8 cellular contexts compared by ENCODE assay signal in the genomic region with DNA sequence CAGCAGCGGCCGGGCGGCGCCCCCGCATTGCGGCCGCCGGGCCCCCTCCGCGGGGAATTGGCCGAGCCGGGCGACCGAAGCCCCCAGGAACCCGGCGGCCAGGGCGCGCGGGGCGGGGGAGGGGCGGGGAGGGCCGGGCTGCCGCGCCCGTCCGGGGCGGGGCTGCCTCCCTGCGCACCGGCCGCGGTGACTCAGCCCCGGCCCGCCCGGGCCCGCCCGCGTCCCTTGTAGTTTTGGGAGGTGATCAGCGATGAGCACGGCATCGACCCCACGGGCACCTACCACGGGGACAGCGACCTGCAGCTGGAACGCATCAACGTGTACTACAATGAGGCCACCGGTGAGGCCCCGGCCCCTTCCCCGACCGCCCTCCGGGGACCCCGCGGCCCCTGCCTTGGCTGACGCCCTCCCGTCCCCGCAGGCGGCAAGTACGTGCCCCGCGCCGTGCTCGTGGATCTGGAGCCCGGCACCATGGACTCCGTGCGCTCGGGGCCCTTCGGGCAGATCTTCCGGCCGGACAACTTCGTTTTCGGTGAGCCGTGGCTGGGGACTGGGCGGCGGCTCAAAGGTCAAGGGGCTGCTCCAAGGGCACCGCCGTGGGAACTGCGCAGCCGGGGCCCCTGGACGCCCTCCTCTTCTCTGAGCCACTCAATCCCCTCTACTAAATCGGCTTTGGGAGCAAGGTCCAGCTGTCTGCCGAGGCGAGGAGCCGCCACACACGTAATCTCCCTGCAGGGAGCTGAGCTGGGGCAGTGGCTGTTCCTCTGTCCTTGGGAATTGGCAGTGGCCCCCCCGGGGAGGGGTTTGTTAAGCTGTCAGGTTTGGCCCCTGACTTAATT. TPM values are rescaled to one million over a fixed set of nuclear protein-coding genes. Genes with fewer than 3 reads are reported as not detected.
DNase-seq lines count a peak whose midpoint lies in the region; ATAC-seq and TF ChIP-seq lines count a peak whose summit lies in the region.

No MANE protein-coding gene starts in this region.

- peak overlapping the region; percentile 89 for H3K27ac Mint-ChIP-seq in CD4-positive, alpha-beta T cell

- intact Hi-C loops in CD4-positive, alpha-beta T cell (cut with DNase I, micrococcal nuclease): loop anchor here in 1 of 2 experiments (1.0 kb wide), 1 partner anchor 14 kb away; a partner anchor contains a TSS
- intact Hi-C loops in posterior vena cava (cut with DNase I): no loop called here
- intact Hi-C loops in upper lobe of right lung (cut with DNase I): no loop called here

- H3K36me3 ChIP-seq in H7 (replicated peaks; ENCODE audit: control insufficient read depth, insufficient read depth, low read length) (peaks cover 15% of the 10 kb centered on the region), NT2/D1 (ENCODE audit: insufficient read depth, insufficient read length, low read length) (peaks cover 36% of the 10 kb centered on the region), gastroesophageal sphincter (peaks cover 0 to 22% of the 10 kb centered on the region in 2 donors), upper lobe of right lung (peaks cover 21% of the 10 kb centered on the region)

- H3K9me3 Mint-ChIP-seq in CD4-positive, alpha-beta T cell: no peaks in the 10 kb centered on the region

- H3K36me3 Mint-ChIP-seq in CD4-positive, alpha-beta T cell (ENCODE audit: low read depth): peaks cover 22% of the 10 kb centered on the region

- ATAC-seq in CD4-positive, alpha-beta T cell (ENCODE audit: poor library complexity): peak; percentile 14
- peak; percentile 56 for ATAC-seq in gastroesophageal sphincter
- peak; percentile 28 for ATAC-seq in upper lobe of right lung

- H3K27me3 ChIP-seq in CD4-positive, alpha-beta T cell (ENCODE audit: control insufficient read depth, insufficient read depth, low read length): no peaks in the 10 kb centered on the region
- H3K27me3 ChIP-seq in H7 (ENCODE audit: control insufficient read depth, insufficient read depth, low read length) (no peaks in the 10 kb centered on the region), NT2/D1 (ENCODE audit: insufficient read depth, insufficient read length) (peaks cover 6% of the 10 kb centered on the region), gastroesophageal sphincter (no peaks in the 10 kb centered on the region), upper lobe of right lung (no peaks in the 10 kb centered on the region)

- H3K4me1 ChIP-seq in NT2/D1 (ENCODE audit: insufficient read depth, insufficient read length) (peaks cover 49% of the 10 kb centered on the region), gastroesophageal sphincter (peaks cover 0 to 73% (median 36%) of the 10 kb centered on the region in 3 donors), upper lobe of right lung (peaks cover 44% of the 10 kb centered on the region)

- TF ChIP-seq CTCF in CD4-positive, alpha-beta T cell (IDR thresholded peaks at IDR 0.05): no peak
- no peak for TF ChIP-seq CTCF in gastroesophageal sphincter (IDR thresholded peaks at IDR 0.05)
- no peak for TF ChIP-seq CTCF in upper lobe of right lung (IDR thresholded peaks at IDR 0.05)

- no peak for TF ChIP-seq POLR2A in gastroesophageal sphincter (IDR thresholded peaks at IDR 0.05)

- TF ChIP-seq EP300 in gastroesophageal sphincter (IDR thresholded peaks at IDR 0.05): no peak

- WGBS in gastroesophageal sphincter (ENCODE audit: low coverage in 1 of 2), 2 donors: no CpG with 5 or more reads among the region's 84 CpGs

- H3K9me3 ChIP-seq in CD4-positive, alpha-beta T cell (ENCODE audit: control insufficient read depth, low read length): no peaks in the 10 kb centered on the region
- H3K9me3 ChIP-seq in NT2/D1 (ENCODE audit: insufficient read depth, low read length) (no peaks in the 10 kb centered on the region), gastroesophageal sphincter (no peaks in the 10 kb centered on the region), upper lobe of right lung (no peaks in the 10 kb centered on the region)

- peak overlapping the region; percentile 85 for H3K4me3 Mint-ChIP-seq in CD4-positive, alpha-beta T cell

- POLR2A ChIA-PET in CD4-positive, alpha-beta T cell (lab: Charles Lee): interaction anchor here (0.8 to 3.3 kb wide), 22 partner anchors 12 to 423 kb away, joined by 3 to 63 read pairs (median 8); a partner anchor contains a TSS

- H3K4me1 Mint-ChIP-seq in CD4-positive, alpha-beta T cell (ENCODE audit: low read depth): peaks cover 17% of the 10 kb centered on the region

- CTCF ChIA-PET in CD4-positive, alpha-beta T cell (lab: Charles Lee): interaction anchor here (1.3 to 1.8 kb wide), 2 partner anchors 13 to 52 kb away, joined by 4 to 5 read pairs; a partner anchor contains a TSS

- peak overlapping the region; percentile 53 for H3K27ac ChIP-seq in CD4-positive, alpha-beta T cell (ENCODE audit: low read depth, low read length)
- peak overlapping the region; percentile 65 to 99 (median 97) for H3K27ac ChIP-seq in gastroesophageal sphincter
- H3K27ac ChIP-seq in upper lobe of right lung: peak overlapping the region; percentile 86

- H3K27me3 Mint-ChIP-seq in CD4-positive, alpha-beta T cell: no peaks in the 10 kb centered on the region

- peak in 9 of 10 experiments; percentile 43 to 78 (median 69) for DNase-seq in CD4-positive, alpha-beta T cell
- DNase-seq in H7 (peak; percentile 88), NT2/D1 (ENCODE audit: low read depth, low spot score) (no peak), activated gamma-delta T cell (lab: John Stamatoyannopoulos, UW) (peak; percentile 66), posterior vena cava (ENCODE audit: low spot score) (peak; percentile 93), upper lobe of right lung (peak; percentile 85), NCI-H187 treated with DMSO at 0.1 percent for 48 hours (lab: John Stamatoyannopoulos, UW) (no peak)

- H3K4me3 ChIP-seq in H7 (ENCODE audit: insufficient read depth, low read depth, low read length) (peak overlapping the region; percentile 96), NT2/D1 (ENCODE audit: insufficient read length, low read depth) (peak overlapping the region; percentile 89), gastroesophageal sphincter (peak overlapping the region; percentile 56 to 82), upper lobe of right lung (peak overlapping the region; percentile 92)

- H3K9ac ChIP-seq in NT2/D1 (ENCODE audit: insufficient read length, low read depth): peak overlapping the region; percentile 94

RNA-seq across cellular contexts. Expression of a gene that starts 0.6 kb away (rescaled TPM):
- 10 to 100 TPM; 93.8 to 98.2 TPM for total RNA-seq in CD4-positive, alpha-beta T cell
- total RNA-seq in H7 (2014; rRNA removed; shearing (Covaris generic)): 238 and 257 TPM in 2 replicates
- total RNA-seq in gastroesophageal sphincter (100 to 1,000 TPM; 220 to 488 (median 265) TPM), posterior vena cava (100 to 1,000 TPM; 178 to 185 TPM), upper lobe of right lung (191 TPM)

RNA-seq across cellular contexts. Expression of a gene that starts 9.4 kb away (rescaled TPM):
- total RNA-seq in CD4-positive, alpha-beta T cell: not detected
- total RNA-seq in H7 (2014; rRNA removed; shearing (Covaris generic)): not detected in 2 replicates
- total RNA-seq in gastroesophageal sphincter (not detected), posterior vena cava (not detected), upper lobe of right lung (not detected)

RNA-seq across cellular contexts. Expression of a gene that starts 11.0 kb away (rescaled TPM):
- total RNA-seq in CD4-positive, alpha-beta T cell: not detected
- total RNA-seq in H7 (2014; rRNA removed; shearing (Covaris generic)): 0.03 TPM in 1 of 2 replicates, not detected in the other
- total RNA-seq in gastroesophageal sphincter (not detected), posterior vena cava (not detected), upper lobe of right lung (0.23 TPM)

RNA-seq across cellular contexts. Expression of a gene that starts 13.4 kb away (rescaled TPM):
- 10 to 100 TPM; 20.7 to 21.2 TPM for total RNA-seq in CD4-positive, alpha-beta T cell
- 112 and 121 TPM in 2 replicates for total RNA-seq in H7 (2014; rRNA removed; shearing (Covaris generic))
- total RNA-seq in gastroesophageal sphincter: 10 to 100 TPM; 36.9 to 58.8 (median 45.2) TPM
- 10 to 100 TPM; 33.3 to 36.7 TPM for total RNA-seq in posterior vena cava
- total RNA-seq in upper lobe of right lung: 47.2 TPM

RNA-seq across cellular contexts. Expression of a gene that starts 14.4 kb away (rescaled TPM):
- total RNA-seq in CD4-positive, alpha-beta T cell: under 1 TPM in 1 of 2 experiments, not detected in 1; 0.14 TPM
- total RNA-seq in H7 (2014; rRNA removed; shearing (Covaris generic)): not detected in 2 replicates
- total RNA-seq in gastroesophageal sphincter (under 1 TPM in 1 of 4 donors, not detected in 3; 0.57 TPM), posterior vena cava (not detected), upper lobe of right lung (0.35 TPM)

Comparison
In these comparisons a context has a peak if more than half of its experiments do, and no peak if none do; other contexts are left out.
1. DNase-seq: peak in CD4-positive, alpha-beta T cell (9 of 10), H7 (single experiment), activated gamma-delta T cell (single experiment), posterior vena cava (single experiment) and upper lobe of right lung (single experiment); none in NT2/D1 (single experiment) and NCI-H187 treated with DMSO at 0.1 percent for 48 hours (single experiment).
2. Peak in every context shown above with its lines, with median percentiles within 50 percentile points of each other: ATAC-seq, H3K27ac ChIP-seq and H3K4me3 ChIP-seq.